32 cellular contexts compared by ENCODE assay signal in genomic region chr2:219384872-219385271, GRCh38. TPM values are rescaled to one million over a fixed set of nuclear protein-coding genes. Genes with fewer than 3 reads are reported as not detected.
DNase-seq lines count a peak whose midpoint lies in the region; ATAC-seq, FAIRE-seq and TF ChIP-seq lines count a peak whose summit lies in the region.
"Had no signal": no experiment of that assay in that cellular context is flagged by ENCODE, and none has a peak within 500 bp of the region (broad histone marks: within the 10 kb centered on the region; RNA-seq: fewer than 3 reads in every experiment).

No MANE protein-coding gene starts in this region.

- H3K4me1 ChIP-seq in gastroesophageal sphincter (peaks cover 0 to 37% (median 19%) of the 10 kb centered on the region in 3 donors), stomach (peaks cover 13 to 31% (median 23%) of the 10 kb centered on the region in 4 donors), hepatocyte (ENCODE audit: insufficient read depth) (peaks cover 13% of the 10 kb centered on the region)
- H3K4me1 ChIP-seq: BE2C had no signal

- H3K9me2 ChIP-seq in hepatocyte (replicated peaks; ENCODE audit: insufficient read depth), result no peaks in the 10 kb centered on the region

- no peak for TF ChIP-seq EP300 in gastroesophageal sphincter (IDR thresholded peaks at IDR 0.05)
- no peak for TF ChIP-seq EP300 in stomach (IDR thresholded peaks at IDR 0.05)

- WGBS in gastroesophageal sphincter (ENCODE audit: low coverage in 1 of 2), 2 donors, result 67 to 73% methylated on average over 2 of the region's 3 CpGs
- 54 to 83% (median 80%) methylated on average over 3 of the region's 3 CpGs for WGBS in stomach, 5 donors
- 81% methylated on average over 3 of the region's 3 CpGs for WGBS in hepatocyte (ENCODE audit: low lambda C conversion rate, missing lambda C conversion rate)

- no peak for DNase-seq in activated T-cell treated with anti-CD3 and anti-CD28 coated beads, Interleukin-2, amount 50 U/mL, for 4 hours
- DNase-seq in activated T-cell treated with anti-CD3 and anti-CD28 coated beads, Interleukin-2, amount 50 U/mL, for 48 hours, result no peak
- DNase-seq in activated T-helper 1 cell treated with anti-CD3 and anti-CD28 coated beads, Interleukin-12 subunit alpha, Interleukin-12 subunit beta, Interleukin-2, Interleukin-4 antibody, amounts not matched to agents 30 ng/mL and 10 ng/mL and 1 ng/mL, durations not matched to agents 14 hours and 24 hours and 36 hours (ENCODE audit: low spot score), result no peak
- DNase-seq in stomach, result no peak
- DNase-seq in hepatocyte (ENCODE audit: low spot score), result no peak
- DNase-seq in H54 (ENCODE audit: insufficient read length, low spot score), result no peak
- DNase-seq in retina, result no peak
- DNase-seq: activated CD4-positive, alpha-beta T cell treated with anti-CD3 and anti-CD28 coated beads for 36 hours; activated CD8-positive, alpha-beta memory T cell treated with anti-CD3 and anti-CD28 coated beads, Interleukin-2, amount 10 ng/mL, durations not matched to agents 7 days and 5 days; amniotic stem cell; BE2C; EL; foreskin fibroblast; GM23248; NCI-H1105; NCI-H2081 treated with DMSO at 0.1 percent for 48 hours; occipital lobe; OCI-M1; Right ventricle myocardium superior; stimulated activated CD4-positive, alpha-beta T cell treated with anti-CD3 and anti-CD28 coated beads, Interleukin-4, amount 100 ng/mL, for 24 hours; trophoblast cell had no signal

- H3K27me3 ChIP-seq in gastroesophageal sphincter, result no peaks in the 10 kb centered on the region
- no peaks in the 10 kb centered on the region for H3K27me3 ChIP-seq in stomach
- H3K27me3 ChIP-seq in hepatocyte, result no peaks in the 10 kb centered on the region
- H3K27me3 ChIP-seq: BE2C, cardiac muscle cell had no signal

- H3K79me2 ChIP-seq in hepatocyte, result peaks cover 7% of the 10 kb centered on the region

- H3K27ac ChIP-seq in gastroesophageal sphincter (peak overlapping the region in 3 of 4 donors; percentile 50 to 94 (median 68)), stomach (peak overlapping the region in 3 of 5 donors; percentile 33 to 55 (median 54)), hepatocyte (no peak overlapping the region)
- H3K27ac ChIP-seq: A549, cardiac muscle cell, GM23248, HL-60 had no signal

- H3K4me1 Mint-ChIP-seq in activated T-cell treated with anti-CD3 and anti-CD28 coated beads, Interleukin-2, amount 50 U/mL, for 4 hours (ENCODE audit: low read depth), result peaks cover 23% of the 10 kb centered on the region
- H3K4me1 Mint-ChIP-seq in activated T-helper 1 cell treated with anti-CD3 and anti-CD28 coated beads, Interleukin-12 subunit alpha, Interleukin-12 subunit beta, Interleukin-2, Interleukin-4 antibody, amounts not matched to agents 30 ng/mL and 10 ng/mL and 1 ng/mL, durations not matched to agents 14 hours and 24 hours and 36 hours (ENCODE audit: low read depth), result peaks cover 6% of the 10 kb centered on the region

- H4K20me1 ChIP-seq in hepatocyte (ENCODE audit: insufficient read depth, poor library complexity, severe bottlenecking), result peaks cover 2% of the 10 kb centered on the region

- peaks cover 0 to 67% of the 10 kb centered on the region in 2 donors for H3K36me3 ChIP-seq in gastroesophageal sphincter
- H3K36me3 ChIP-seq in stomach, result peaks cover 53 to 68% (median 66%) of the 10 kb centered on the region in 4 donors
- H3K36me3 ChIP-seq in hepatocyte (replicated peaks; ENCODE audit: insufficient read depth, low read depth), result no peaks in the 10 kb centered on the region

- peak overlapping the region; percentile 34 for H3K27ac Mint-ChIP-seq in activated T-helper 1 cell treated with anti-CD3 and anti-CD28 coated beads, Interleukin-12 subunit alpha, Interleukin-12 subunit beta, Interleukin-2, Interleukin-4 antibody, amounts not matched to agents 30 ng/mL and 10 ng/mL and 1 ng/mL, durations not matched to agents 14 hours and 24 hours and 36 hours
- H3K27ac Mint-ChIP-seq: activated CD4-positive, alpha-beta T cell treated with anti-CD3 and anti-CD28 coated beads for 36 hours; activated CD8-positive, alpha-beta memory T cell treated with anti-CD3 and anti-CD28 coated beads, Interleukin-2, amount 10 ng/mL, durations not matched to agents 7 days and 5 days; stimulated activated naive CD8-positive, alpha-beta T cell treated with anti-CD3 and anti-CD28 coated beads, Interleukin-15, Interleukin-2, amounts not matched to agents 100 ng/mL and 50 ng/mL, for 24 hours had no signal

- no peaks in the 10 kb centered on the region for H3K9me3 ChIP-seq in gastroesophageal sphincter
- no peaks in the 10 kb centered on the region for H3K9me3 ChIP-seq in stomach
- H3K9me3 ChIP-seq in hepatocyte (ENCODE audit: low read depth), result no peaks in the 10 kb centered on the region
- H3K9me3 ChIP-seq: A549, BE2C had no signal

- FAIRE-seq in H54 (lab: Jason Lieb, UNC), result no peak
- FAIRE-seq: A549, D721Med, HepG2, TTC549 had no signal

- intact Hi-C loops in activated T-helper 1 cell treated with anti-CD3 and anti-CD28 coated beads, Interleukin-12 subunit alpha, Interleukin-12 subunit beta, Interleukin-2, Interleukin-4 antibody, amounts not matched to agents 30 ng/mL and 10 ng/mL and 1 ng/mL, durations not matched to agents 14 hours and 24 hours and 36 hours (cut with micrococcal nuclease), result loop anchor here (5.0 kb wide), 3 partner anchors 713 to 1168 kb away; partner anchors contain the start of genes ARPC2, CTDSP1, RNF25 and STK36
- intact Hi-C loops in stomach (cut with DNase I; ENCODE audit: low total_unique reads), result no loop called here

- no peak overlapping the region for H2AFZ ChIP-seq in hepatocyte
- H2AFZ ChIP-seq: GM23248 had no signal

- TF ChIP-seq POLR2A in gastroesophageal sphincter (IDR thresholded peaks at IDR 0.05), result no peak
- no peak for TF ChIP-seq POLR2A in stomach (IDR thresholded peaks at IDR 0.05)
- TF ChIP-seq POLR2A in H54 (IDR thresholded peaks at IDR 0.05; ENCODE audit: low read depth, low read length), result no peak

- no peak overlapping the region for H3K4me2 ChIP-seq in hepatocyte
- H3K4me2 ChIP-seq: A549 had no signal

- peaks cover 36% of the 10 kb centered on the region for H3K36me3 Mint-ChIP-seq in activated T-cell treated with anti-CD3 and anti-CD28 coated beads, Interleukin-2, amount 50 U/mL, for 4 hours (ENCODE audit: insufficient read depth)
- peaks cover 24% of the 10 kb centered on the region for H3K36me3 Mint-ChIP-seq in activated T-helper 1 cell treated with anti-CD3 and anti-CD28 coated beads, Interleukin-12 subunit alpha, Interleukin-12 subunit beta, Interleukin-2, Interleukin-4 antibody, amounts not matched to agents 30 ng/mL and 10 ng/mL and 1 ng/mL, durations not matched to agents 14 hours and 24 hours and 36 hours (ENCODE audit: low read depth)

- no peak for ATAC-seq in activated T-cell treated with anti-CD3 and anti-CD28 coated beads, Interleukin-2, amount 50 U/mL, for 4 hours
- no peak for ATAC-seq in gastroesophageal sphincter
- ATAC-seq: A549; activated CD4-positive, alpha-beta T cell treated with anti-CD3 and anti-CD28 coated beads for 36 hours; activated CD8-positive, alpha-beta memory T cell treated with anti-CD3 and anti-CD28 coated beads, Interleukin-2, amount 10 ng/mL, durations not matched to agents 7 days and 5 days; HepG2 had no signal

- H3K9me3 Mint-ChIP-seq in activated T-cell treated with anti-CD3 and anti-CD28 coated beads, Interleukin-2, amount 50 U/mL, for 4 hours, result no peaks in the 10 kb centered on the region
- H3K9me3 Mint-ChIP-seq in activated T-helper 1 cell treated with anti-CD3 and anti-CD28 coated beads, Interleukin-12 subunit alpha, Interleukin-12 subunit beta, Interleukin-2, Interleukin-4 antibody, amounts not matched to agents 30 ng/mL and 10 ng/mL and 1 ng/mL, durations not matched to agents 14 hours and 24 hours and 36 hours, result no peaks in the 10 kb centered on the region
- H3K9me3 Mint-ChIP-seq: stimulated activated naive CD8-positive, alpha-beta T cell treated with anti-CD3 and anti-CD28 coated beads, Interleukin-15, Interleukin-2, amounts not matched to agents 100 ng/mL and 50 ng/mL, for 24 hours had no signal

- H3K4me3 ChIP-seq in gastroesophageal sphincter (no peak overlapping the region), stomach (peak overlapping the region in 1 of 4 donors; percentile 18), hepatocyte (no peak overlapping the region)
- H3K4me3 ChIP-seq: A549, cardiac muscle cell, GM23248 had no signal

- no peaks in the 10 kb centered on the region for H3K27me3 Mint-ChIP-seq in activated T-cell treated with anti-CD3 and anti-CD28 coated beads, Interleukin-2, amount 50 U/mL, for 4 hours (ENCODE audit: low read depth)
- peaks cover 2% of the 10 kb centered on the region for H3K27me3 Mint-ChIP-seq in activated T-helper 1 cell treated with anti-CD3 and anti-CD28 coated beads, Interleukin-12 subunit alpha, Interleukin-12 subunit beta, Interleukin-2, Interleukin-4 antibody, amounts not matched to agents 30 ng/mL and 10 ng/mL and 1 ng/mL, durations not matched to agents 14 hours and 24 hours and 36 hours (ENCODE audit: insufficient read depth)
- H3K27me3 Mint-ChIP-seq: activated CD4-positive, alpha-beta T cell treated with anti-CD3 and anti-CD28 coated beads for 36 hours; activated CD8-positive, alpha-beta memory T cell treated with anti-CD3 and anti-CD28 coated beads, Interleukin-2, amount 10 ng/mL, durations not matched to agents 7 days and 5 days; stimulated activated naive CD8-positive, alpha-beta T cell treated with anti-CD3 and anti-CD28 coated beads, Interleukin-15, Interleukin-2, amounts not matched to agents 100 ng/mL and 50 ng/mL, for 24 hours had no signal

- H3K4me3 Mint-ChIP-seq in activated T-cell treated with anti-CD3 and anti-CD28 coated beads, Interleukin-2, amount 50 U/mL, for 4 hours, result peak overlapping the region; percentile 38
- H3K4me3 Mint-ChIP-seq in activated T-helper 1 cell treated with anti-CD3 and anti-CD28 coated beads, Interleukin-12 subunit alpha, Interleukin-12 subunit beta, Interleukin-2, Interleukin-4 antibody, amounts not matched to agents 30 ng/mL and 10 ng/mL and 1 ng/mL, durations not matched to agents 14 hours and 24 hours and 36 hours, result peak overlapping the region; percentile 47
- H3K4me3 Mint-ChIP-seq: activated CD4-positive, alpha-beta T cell treated with anti-CD3 and anti-CD28 coated beads for 36 hours; activated CD8-positive, alpha-beta memory T cell treated with anti-CD3 and anti-CD28 coated beads, Interleukin-2, amount 10 ng/mL, durations not matched to agents 7 days and 5 days; stimulated activated naive CD8-positive, alpha-beta T cell treated with anti-CD3 and anti-CD28 coated beads, Interleukin-15, Interleukin-2, amounts not matched to agents 100 ng/mL and 50 ng/mL, for 24 hours had no signal

- no peak for TF ChIP-seq CTCF in gastroesophageal sphincter (IDR thresholded peaks at IDR 0.05)
- no peak for TF ChIP-seq CTCF in stomach (IDR thresholded peaks at IDR 0.05)
- no peak for TF ChIP-seq CTCF in hepatocyte (IDR thresholded peaks at IDR 0.05; ENCODE audit: poor library complexity)

RNA-seq across cellular contexts. Expression of gene DNPEP, which starts 2.8 kb away (rescaled TPM):
- total RNA-seq in activated T-cell treated with anti-CD3 and anti-CD28 coated beads, Interleukin-2, amount 50 U/mL, for 4 hours, result 100 to 1,000 TPM; 187 to 222 (median 221) TPM
- 124 and 128 TPM in 2 replicates for total RNA-seq in activated T-helper 1 cell treated with anti-CD3 and anti-CD28 coated beads, Interleukin-12 subunit alpha, Interleukin-12 subunit beta, Interleukin-2, Interleukin-4 antibody, amounts not matched to agents 30 ng/mL and 10 ng/mL and 1 ng/mL, durations not matched to agents 14 hours and 24 hours and 36 hours
- total RNA-seq in gastroesophageal sphincter, result 10 to 100 TPM; 37.8 to 76.9 (median 59.2) TPM
- total RNA-seq in stomach, result 100 to 1,000 TPM in 1 of 5 donors, 10 to 100 TPM in 4; 32.7 to 147 (median 46.4) TPM
- polyA plus RNA-seq in stomach, result 100 to 1,000 TPM in 2 of 3 donors, 10 to 100 TPM in 1; 69.2 to 114 (median 105) TPM
- 53.5 and 72.0 TPM in 2 replicates for total RNA-seq in hepatocyte
- 79.0 and 87.7 TPM in 2 replicates for polyA plus RNA-seq in hepatocyte

RNA-seq across cellular contexts. Expression of gene DES, which starts 33.3 kb away (rescaled TPM):
- under 1 TPM; 0.49 to 0.61 (median 0.58) TPM for total RNA-seq in activated T-cell treated with anti-CD3 and anti-CD28 coated beads, Interleukin-2, amount 50 U/mL, for 4 hours
- total RNA-seq in activated T-helper 1 cell treated with anti-CD3 and anti-CD28 coated beads, Interleukin-12 subunit alpha, Interleukin-12 subunit beta, Interleukin-2, Interleukin-4 antibody, amounts not matched to agents 30 ng/mL and 10 ng/mL and 1 ng/mL, durations not matched to agents 14 hours and 24 hours and 36 hours, result not detected in 2 replicates
- total RNA-seq in gastroesophageal sphincter (over 10,000 TPM; 10,852 to 31,720 (median 15,007) TPM), stomach (1,000 to 10,000 TPM; 1,078 to 5,539 (median 2,913) TPM), hepatocyte (103 and 114 TPM in 2 replicates)
- polyA plus RNA-seq in stomach (100 to 1,000 TPM; 122 to 803 (median 204) TPM), hepatocyte (58.5 and 60.9 TPM in 2 replicates)
- total RNA-seq: activated CD4-positive, alpha-beta T cell treated with anti-CD3 and anti-CD28 coated beads for 36 hours; activated CD8-positive, alpha-beta memory T cell treated with anti-CD3 and anti-CD28 coated beads, Interleukin-2, amount 10 ng/mL, durations not matched to agents 7 days and 5 days; HepG2 had no signal
- polyA plus RNA-seq: HepG2 had no signal

RNA-seq across cellular contexts. Expression of gene SPEG, which starts 49.8 kb away (rescaled TPM):
- total RNA-seq in activated T-cell treated with anti-CD3 and anti-CD28 coated beads, Interleukin-2, amount 50 U/mL, for 4 hours, result 1 to 10 TPM in 1 of 3 donors, under 1 TPM in 2; 0.74 to 2.1 (median 0.79) TPM
- total RNA-seq in activated T-helper 1 cell treated with anti-CD3 and anti-CD28 coated beads, Interleukin-12 subunit alpha, Interleukin-12 subunit beta, Interleukin-2, Interleukin-4 antibody, amounts not matched to agents 30 ng/mL and 10 ng/mL and 1 ng/mL, durations not matched to agents 14 hours and 24 hours and 36 hours, result 0.13 TPM in 1 of 2 replicates, not detected in the other
- total RNA-seq in gastroesophageal sphincter (100 to 1,000 TPM in 3 of 4 donors, 10 to 100 TPM in 1; 90.2 to 307 (median 214) TPM), stomach (100 to 1,000 TPM in 1 of 5 donors, 10 to 100 TPM in 3, 1 to 10 TPM in 1; 7.4 to 106 (median 30.4) TPM), hepatocyte (21.1 and 21.6 TPM in 2 replicates)
- polyA plus RNA-seq in stomach (10 to 100 TPM in 1 of 3 donors, 1 to 10 TPM in 2; 9.8 to 65.1 (median 9.9) TPM), hepatocyte (35.8 and 40.0 TPM in 2 replicates)

RNA-seq across cellular contexts. Expression of gene RESP18, which starts 52.3 kb away (rescaled TPM):
- not detected for total RNA-seq in activated T-cell treated with anti-CD3 and anti-CD28 coated beads, Interleukin-2, amount 50 U/mL, for 4 hours
- total RNA-seq in activated T-helper 1 cell treated with anti-CD3 and anti-CD28 coated beads, Interleukin-12 subunit alpha, Interleukin-12 subunit beta, Interleukin-2, Interleukin-4 antibody, amounts not matched to agents 30 ng/mL and 10 ng/mL and 1 ng/mL, durations not matched to agents 14 hours and 24 hours and 36 hours, result not detected in 2 replicates
- total RNA-seq in gastroesophageal sphincter (not detected), stomach (not detected), hepatocyte (not detected in 2 replicates)
- polyA plus RNA-seq in stomach (not detected), hepatocyte (not detected in 2 replicates)
- total RNA-seq: activated CD4-positive, alpha-beta T cell treated with anti-CD3 and anti-CD28 coated beads for 36 hours; activated CD8-positive, alpha-beta memory T cell treated with anti-CD3 and anti-CD28 coated beads, Interleukin-2, amount 10 ng/mL, durations not matched to agents 7 days and 5 days; cardiac muscle cell; GM23248; HepG2; liver; mucosa of gallbladder; occipital lobe; renal cortical epithelial cell; Right ventricle myocardium superior had no signal
- polyA plus RNA-seq: A549, cardiac muscle cell, GM23248, HepG2, liver had no signal

Comparison
In these comparisons a context has a peak if more than half of its experiments do, and no peak if none do; other contexts are left out.
1. RNA of gene DES, which starts 33.3 kb away (total RNA-seq): 10,852 to 31,720 TPM in gastroesophageal sphincter, 1,078 to 5,539 TPM in stomach and 103 to 114 TPM in hepatocyte; 0.49 to 0.61 TPM in activated T-cell treated with anti-CD3 and anti-CD28 coated beads, Interleukin-2, amount 50 U/mL, for 4 hours and not detected in activated T-helper 1 cell treated with anti-CD3 and anti-CD28 coated beads, Interleukin-12 subunit alpha, Interleukin-12 subunit beta, Interleukin-2, Interleukin-4 antibody, amounts not matched to agents 30 ng/mL and 10 ng/mL and 1 ng/mL, durations not matched to agents 14 hours and 24 hours and 36 hours; every median in the first group is over 10 times any median in the second.